36 cellular contexts compared by ENCODE assay signal in genomic region chr6:143900358-143900757, GRCh38. TPM values are rescaled to one million over a fixed set of nuclear protein-coding genes. Genes with fewer than 3 reads are reported as not detected.
"Had no signal": no experiment of that assay in that cellular context is flagged by ENCODE, and none has a peak within 500 bp of the region (broad histone marks: within the 10 kb centered on the region; RNA-seq: fewer than 3 reads in every experiment).

No MANE protein-coding gene starts in this region.

- H3K27me3 Mint-ChIP-seq: activated B cell treated with CpG ODN at 0.5 μM for 24 hours; activated CD8-positive, alpha-beta memory T cell treated with anti-CD3 and anti-CD28 coated beads, Interleukin-2, amount 10 ng/mL, durations not matched to agents 7 days and 5 days; activated naive CD4-positive, alpha-beta T cell treated with anti-CD3 and anti-CD28 coated beads, Interleukin-2, amount 10 ng/mL, durations not matched to agents 7 days and 5 days; activated naive CD4-positive, alpha-beta T cell treated with anti-CD3 and anti-CD28 coated beads, Interleukin-2, amount 50 U/mL, for 24 hours; activated naive CD8-positive, alpha-beta T cell treated with anti-CD3 and anti-CD28 coated beads for 36 hours; activated T-cell treated with anti-CD3 and anti-CD28 coated beads, Interleukin-2, amount 50 U/mL, for 24 hours had no signal

- H3K4me3 ChIP-seq: adrenal gland, body of pancreas, breast epithelium had no signal

- H3K27ac Mint-ChIP-seq: activated B cell treated with CpG ODN at 0.5 μM for 24 hours; activated CD4-positive, alpha-beta memory T cell treated with anti-CD3 and anti-CD28 coated beads, Interleukin-2, amount 10 ng/mL, durations not matched to agents 7 days and 5 days; activated CD4-positive, alpha-beta T cell treated with anti-CD3 and anti-CD28 coated beads, Interleukin-2, amount 10 ng/mL, durations not matched to agents 7 days and 5 days; activated CD8-positive, alpha-beta memory T cell treated with anti-CD3 and anti-CD28 coated beads, Interleukin-2, amount 10 ng/mL, durations not matched to agents 7 days and 5 days; activated CD8-positive, alpha-beta T cell treated with anti-CD3 and anti-CD28 coated beads, Interleukin-2, amount 10 ng/mL, durations not matched to agents 7 days and 5 days; activated naive CD4-positive, alpha-beta T cell treated with anti-CD3 and anti-CD28 coated beads, Interleukin-2, amount 10 ng/mL, durations not matched to agents 7 days and 5 days; activated naive CD4-positive, alpha-beta T cell treated with anti-CD3 and anti-CD28 coated beads, Interleukin-2, amount 50 U/mL, for 24 hours; activated naive CD8-positive, alpha-beta T cell treated with anti-CD3 and anti-CD28 coated beads for 36 hours; activated T-cell treated with anti-CD3 and anti-CD28 coated beads, Interleukin-2, amount 50 U/mL, for 24 hours; activated T-helper 2 cell treated with anti-CD3 and anti-CD28 coated beads, Interferon-gamma antibody, Interleukin-2, Interleukin-4, amounts not matched to agents 10 μg/mL and 5 μg/mL and 100 μg/mL, durations not matched to agents 14 hours and 24 hours and 36 hours; T-helper 1 cell treated with Interleukin-12 subunit alpha and Interleukin-12 subunit beta and Interleukin-4 antibody, amounts not matched to agents 30 μg/mL and 1 μg/mL, for 36 hours; T-helper 2 cell treated with Interferon-gamma antibody and Interleukin-4, amounts not matched to agents 5 μg/mL and 100 μg/mL, for 36 hours had no signal

- DNase-seq: activated B cell treated with CpG ODN at 0.5 μM for 24 hours; activated CD4-positive, alpha-beta memory T cell treated with anti-CD3 and anti-CD28 coated beads, Interleukin-2, amount 10 ng/mL, durations not matched to agents 7 days and 5 days; activated CD4-positive, alpha-beta T cell treated with anti-CD3 and anti-CD28 coated beads for 48 hours; activated CD4-positive, alpha-beta T cell treated with anti-CD3 and anti-CD28 coated beads, Interleukin-2, amount 10 ng/mL, durations not matched to agents 7 days and 5 days; activated CD4-positive, alpha-beta T cell treated with anti-CD3 and anti-CD28 coated beads, Interleukin-2, amount 50 U/mL, for 48 hours; activated CD4-positive, CD25-positive, alpha-beta regulatory T cell treated with anti-CD3 and anti-CD28 coated beads, Interleukin-2, amount 50 U/mL, for 72 hours; activated CD8-positive, alpha-beta memory T cell treated with anti-CD3 and anti-CD28 coated beads for 24 hours; activated CD8-positive, alpha-beta memory T cell treated with anti-CD3 and anti-CD28 coated beads, Interleukin-2, amount 10 ng/mL, durations not matched to agents 7 days and 5 days; activated CD8-positive, alpha-beta memory T cell treated with anti-CD3 and anti-CD28 coated beads, Interleukin-2, amount 50 U/mL, for 48 hours; activated CD8-positive, alpha-beta T cell treated with anti-CD3 and anti-CD28 coated beads, Interleukin-2, amount 10 ng/mL, durations not matched to agents 7 days and 5 days; activated effector memory CD4-positive, alpha-beta T cell treated with Interleukin-2 at 50 U/mL for 16 hours; activated gamma-delta T cell; activated naive CD4-positive, alpha-beta T cell treated with anti-CD3 and anti-CD28 coated beads, Interleukin-2, amount 10 ng/mL, durations not matched to agents 7 days and 5 days; activated naive CD4-positive, alpha-beta T cell treated with Interleukin-2 at 50 U/mL for 16 hours; activated naive CD8-positive, alpha-beta T cell treated with anti-CD3 and anti-CD28 coated beads for 36 hours; activated T-cell treated with anti-CD3 and anti-CD28 coated beads, Interleukin-2, amount 50 U/mL, for 24 hours; activated T-cell treated with anti-CD3 and anti-CD28 coated beads, Interleukin-2, amount 50 U/mL, for 48 hours; adrenal gland; amniotic stem cell; aorta; body of pancreas; brain microvascular endothelial cell; central memory CD4-positive, alpha-beta T cell; T-helper 1 cell; T-helper 2 cell; T-helper 9 cell had no signal

- H3K4me1 Mint-ChIP-seq: activated B cell treated with CpG ODN at 0.5 μM for 24 hours; activated naive CD4-positive, alpha-beta T cell treated with anti-CD3 and anti-CD28 coated beads, Interleukin-2, amount 10 ng/mL, durations not matched to agents 7 days and 5 days; activated naive CD4-positive, alpha-beta T cell treated with anti-CD3 and anti-CD28 coated beads, Interleukin-2, amount 50 U/mL, for 24 hours had no signal

- H3K4me1 ChIP-seq: breast epithelium had no signal

- H3K9me3 Mint-ChIP-seq: activated B cell treated with CpG ODN at 0.5 μM for 24 hours; activated CD4-positive, alpha-beta T cell treated with anti-CD3 and anti-CD28 coated beads, Interleukin-2, amount 10 ng/mL, durations not matched to agents 7 days and 5 days; activated naive CD4-positive, alpha-beta T cell treated with anti-CD3 and anti-CD28 coated beads, Interleukin-2, amount 10 ng/mL, durations not matched to agents 7 days and 5 days; activated naive CD4-positive, alpha-beta T cell treated with anti-CD3 and anti-CD28 coated beads, Interleukin-2, amount 50 U/mL, for 24 hours; activated naive CD8-positive, alpha-beta T cell treated with anti-CD3 and anti-CD28 coated beads for 36 hours; activated T-cell treated with anti-CD3 and anti-CD28 coated beads, Interleukin-2, amount 50 U/mL, for 24 hours; T-helper 2 cell treated with Interferon-gamma antibody and Interleukin-4, amounts not matched to agents 5 μg/mL and 100 μg/mL, for 36 hours had no signal

- H3K27ac ChIP-seq: adrenal gland, body of pancreas, brain microvascular endothelial cell, breast epithelium, VCaP had no signal

- ATAC-seq: activated CD8-positive, alpha-beta memory T cell treated with anti-CD3 and anti-CD28 coated beads, Interleukin-2, amount 10 ng/mL, durations not matched to agents 7 days and 5 days; activated CD8-positive, alpha-beta T cell treated with anti-CD3 and anti-CD28 coated beads, Interleukin-2, amount 10 ng/mL, durations not matched to agents 7 days and 5 days; body of pancreas had no signal

- FAIRE-seq: astrocyte, TTC549 had no signal

- H3K36me3 Mint-ChIP-seq: activated CD8-positive, alpha-beta memory T cell treated with anti-CD3 and anti-CD28 coated beads, Interleukin-2, amount 10 ng/mL, durations not matched to agents 7 days and 5 days; activated naive CD4-positive, alpha-beta T cell treated with anti-CD3 and anti-CD28 coated beads, Interleukin-2, amount 10 ng/mL, durations not matched to agents 7 days and 5 days; activated naive CD8-positive, alpha-beta T cell treated with anti-CD3 and anti-CD28 coated beads for 36 hours had no signal

- H3K9me3 ChIP-seq: adrenal gland, body of pancreas, breast epithelium had no signal

- H3K4me3 Mint-ChIP-seq: activated B cell treated with CpG ODN at 0.5 μM for 24 hours; activated CD4-positive, alpha-beta memory T cell treated with anti-CD3 and anti-CD28 coated beads, Interleukin-2, amount 10 ng/mL, durations not matched to agents 7 days and 5 days; activated CD4-positive, alpha-beta T cell treated with anti-CD3 and anti-CD28 coated beads, Interleukin-2, amount 10 ng/mL, durations not matched to agents 7 days and 5 days; activated CD8-positive, alpha-beta memory T cell treated with anti-CD3 and anti-CD28 coated beads, Interleukin-2, amount 10 ng/mL, durations not matched to agents 7 days and 5 days; activated CD8-positive, alpha-beta T cell treated with anti-CD3 and anti-CD28 coated beads, Interleukin-2, amount 10 ng/mL, durations not matched to agents 7 days and 5 days; activated naive CD4-positive, alpha-beta T cell treated with anti-CD3 and anti-CD28 coated beads, Interleukin-2, amount 10 ng/mL, durations not matched to agents 7 days and 5 days; activated naive CD4-positive, alpha-beta T cell treated with anti-CD3 and anti-CD28 coated beads, Interleukin-2, amount 50 U/mL, for 24 hours; activated naive CD8-positive, alpha-beta T cell treated with anti-CD3 and anti-CD28 coated beads for 36 hours; activated T-cell treated with anti-CD3 and anti-CD28 coated beads, Interleukin-2, amount 50 U/mL, for 24 hours; T-helper 1 cell treated with Interleukin-12 subunit alpha and Interleukin-12 subunit beta and Interleukin-4 antibody, amounts not matched to agents 30 μg/mL and 1 μg/mL, for 36 hours; T-helper 2 cell treated with Interferon-gamma antibody and Interleukin-4, amounts not matched to agents 5 μg/mL and 100 μg/mL, for 36 hours had no signal

- H3K36me3 ChIP-seq: adrenal gland, brain microvascular endothelial cell, breast epithelium had no signal

- H3K27me3 ChIP-seq: adrenal gland, body of pancreas, brain microvascular endothelial cell, breast epithelium had no signal

RNA-seq across cellular contexts. Expression of gene ZC2HC1B, which starts 36.1 kb away (rescaled TPM):
- total RNA-seq: activated CD4-positive, alpha-beta memory T cell treated with anti-CD3 and anti-CD28 coated beads, Interleukin-2, amount 10 ng/mL, durations not matched to agents 7 days and 5 days; activated CD4-positive, alpha-beta T cell treated with anti-CD3 and anti-CD28 coated beads, Interleukin-2, amount 10 ng/mL, durations not matched to agents 7 days and 5 days; activated CD8-positive, alpha-beta T cell treated with anti-CD3 and anti-CD28 coated beads, Interleukin-2, amount 10 ng/mL, durations not matched to agents 7 days and 5 days; activated naive CD8-positive, alpha-beta T cell treated with anti-CD3 and anti-CD28 coated beads for 36 hours; activated T-helper 2 cell treated with anti-CD3 and anti-CD28 coated beads, Interferon-gamma antibody, Interleukin-2, Interleukin-4, amounts not matched to agents 10 μg/mL and 5 μg/mL and 100 μg/mL, durations not matched to agents 14 hours and 24 hours and 36 hours; aorta; astrocyte; body of pancreas; breast epithelium; cardiac septum; cerebellum had no signal
- polyA plus RNA-seq: aorta had no signal
